Comparison of ENCODE assay signal across 1 cellular context in the genomic region with DNA sequence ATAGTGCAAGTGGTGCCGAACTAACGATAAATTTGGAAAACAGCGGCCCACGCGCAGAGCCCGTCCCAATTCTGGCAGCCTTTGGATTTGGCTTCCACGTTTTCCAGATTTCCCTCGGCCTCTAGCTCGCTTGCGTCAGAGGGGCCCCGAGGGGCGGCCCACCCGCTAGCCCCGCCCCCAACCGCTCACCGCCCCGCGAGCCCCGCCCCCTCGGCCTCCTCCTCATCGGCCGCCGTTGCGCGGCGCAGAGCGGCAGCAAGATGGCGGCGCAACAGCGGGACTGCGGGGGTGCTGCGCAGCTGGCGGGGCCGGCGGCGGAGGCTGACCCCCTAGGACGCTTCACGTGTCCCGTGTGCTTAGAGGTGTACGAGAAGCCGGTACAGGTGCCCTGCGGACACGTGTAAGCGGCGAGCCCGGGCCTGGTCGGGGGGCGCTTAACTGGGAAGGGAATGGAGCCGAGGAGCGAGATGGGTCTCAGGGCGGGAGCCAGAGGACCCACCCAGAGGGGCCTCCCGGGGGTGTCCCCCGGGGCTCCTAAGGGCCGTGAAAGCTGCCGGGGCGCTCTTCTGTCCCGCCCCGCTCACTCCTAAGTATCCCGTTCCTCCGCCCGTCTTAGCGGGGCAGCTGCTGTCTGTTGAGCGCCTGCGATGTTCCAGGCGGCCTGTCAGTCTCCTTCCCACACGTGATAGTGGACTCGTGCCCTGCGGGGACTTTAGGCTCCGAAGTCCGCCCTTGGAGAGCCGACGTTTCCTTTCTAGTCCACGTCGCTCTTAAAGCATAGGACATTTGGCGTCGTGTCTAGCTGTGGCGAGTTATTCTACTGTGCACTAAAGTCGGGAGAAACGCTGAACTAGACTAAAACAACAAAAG.
TF ChIP-seq lines count a peak whose summit lies in the region.

Gene RNF114, plus strand, starts transcription at position 245 of the 870 bp plus-strand sequence. Its CDS starts 16 bp downstream, at position 261.

TF ChIP-seq in HepG2, 621 proteins besides CTCF, POLR2A, EP300 and RAD21 (continued from another document and continues in another):
- TF ChIP-seq KLF13 (CRISPR knock-in tag; IDR thresholded peaks at IDR 0.05): peak; percentile 43; the same call in 1 of the 2 replicates
- TF ChIP-seq ARNT (IDR thresholded peaks at IDR 0.05): no peak
- peak; percentile 61; the same call in 1 of the 2 replicates for TF ChIP-seq SOX5 (CRISPR knock-in tag; IDR thresholded peaks at IDR 0.05; ENCODE audit: borderline replicate concordance)
- TF ChIP-seq FOXO4 (CRISPR knock-in tag; conservative IDR thresholded peaks at IDR 0.05): no peak
- TF ChIP-seq MLXIP (CRISPR knock-in tag; IDR thresholded peaks at IDR 0.05; ENCODE audit: borderline replicate concordance): no peak
- TF ChIP-seq GMEB2 (CRISPR knock-in tag; IDR thresholded peaks at IDR 0.05; ENCODE audit: low read depth): peak; percentile 66
- TF ChIP-seq DZIP1 (CRISPR knock-in tag; IDR thresholded peaks at IDR 0.05): peak; percentile 87
- peak; percentile 35 for TF ChIP-seq BHLHE40 (IDR thresholded peaks at IDR 0.05; ENCODE audit: low read length)
- peak; percentile 93 for TF ChIP-seq ZSCAN21 (CRISPR knock-in tag; IDR thresholded peaks at IDR 0.05; ENCODE audit: borderline replicate concordance)
- peak; percentile 84 to 90; a peak in 3 of 4 replicates for TF ChIP-seq HMGXB4 (CRISPR knock-in tag; IDR thresholded peaks at IDR 0.05; ENCODE audit: borderline replicate concordance in 1 of 2, low read depth in 1 of 2)
- peak; percentile 68 for TF ChIP-seq FOXO1 (CRISPR knock-in tag; IDR thresholded peaks at IDR 0.05)
- TF ChIP-seq CSRNP1 (CRISPR knock-in tag; IDR thresholded peaks at IDR 0.05): peak; percentile 61; the same call in 1 of the 2 replicates
- TF ChIP-seq SATB2 (CRISPR knock-in tag; IDR thresholded peaks at IDR 0.05): no peak; the same call in 1 of the 2 replicates
- TF ChIP-seq ZNF619 (CRISPR knock-in tag; IDR thresholded peaks at IDR 0.05): peak; percentile 79; the same call in 1 of the 2 replicates
- TF ChIP-seq, protein P1, sequence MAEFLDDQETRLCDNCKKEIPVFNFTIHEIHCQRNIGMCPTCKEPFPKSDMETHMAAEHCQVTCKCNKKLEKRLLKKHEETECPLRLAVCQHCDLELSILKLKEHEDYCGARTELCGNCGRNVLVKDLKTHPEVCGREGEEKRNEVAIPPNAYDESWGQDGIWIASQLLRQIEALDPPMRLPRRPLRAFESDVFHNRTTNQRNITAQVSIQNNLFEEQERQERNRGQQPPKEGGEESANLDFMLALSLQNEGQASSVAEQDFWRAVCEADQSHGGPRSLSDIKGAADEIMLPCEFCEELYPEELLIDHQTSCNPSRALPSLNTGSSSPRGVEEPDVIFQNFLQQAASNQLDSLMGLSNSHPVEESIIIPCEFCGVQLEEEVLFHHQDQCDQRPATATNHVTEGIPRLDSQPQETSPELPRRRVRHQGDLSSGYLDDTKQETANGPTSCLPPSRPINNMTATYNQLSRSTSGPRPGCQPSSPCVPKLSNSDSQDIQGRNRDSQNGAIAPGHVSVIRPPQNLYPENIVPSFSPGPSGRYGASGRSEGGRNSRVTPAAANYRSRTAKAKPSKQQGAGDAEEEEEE (CRISPR knock-in tag; IDR thresholded peaks at IDR 0.05; ENCODE audit: borderline replicate concordance): no peak
- TF ChIP-seq, protein P2, sequence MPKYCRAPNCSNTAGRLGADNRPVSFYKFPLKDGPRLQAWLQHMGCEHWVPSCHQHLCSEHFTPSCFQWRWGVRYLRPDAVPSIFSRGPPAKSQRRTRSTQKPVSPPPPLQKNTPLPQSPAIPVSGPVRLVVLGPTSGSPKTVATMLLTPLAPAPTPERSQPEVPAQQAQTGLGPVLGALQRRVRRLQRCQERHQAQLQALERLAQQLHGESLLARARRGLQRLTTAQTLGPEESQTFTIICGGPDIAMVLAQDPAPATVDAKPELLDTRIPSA (CRISPR knock-in tag; IDR thresholded peaks at IDR 0.05; ENCODE audit: borderline replicate concordance): no peak
- TF ChIP-seq ZNF776 (CRISPR knock-in tag; IDR thresholded peaks at IDR 0.05): peak; percentile 94
- peak; percentile 88; the same call in 1 of the 2 replicates for TF ChIP-seq SALL1 (CRISPR knock-in tag; IDR thresholded peaks at IDR 0.05)
- TF ChIP-seq SIX4 (CRISPR knock-in tag; IDR thresholded peaks at IDR 0.05): peak; percentile 48; the same call in 1 of the 2 replicates
- TF ChIP-seq STAT6 (CRISPR knock-in tag; IDR thresholded peaks at IDR 0.05; ENCODE audit: borderline replicate concordance): no peak; the same call in 1 of the 2 replicates
- TF ChIP-seq, protein P3, sequence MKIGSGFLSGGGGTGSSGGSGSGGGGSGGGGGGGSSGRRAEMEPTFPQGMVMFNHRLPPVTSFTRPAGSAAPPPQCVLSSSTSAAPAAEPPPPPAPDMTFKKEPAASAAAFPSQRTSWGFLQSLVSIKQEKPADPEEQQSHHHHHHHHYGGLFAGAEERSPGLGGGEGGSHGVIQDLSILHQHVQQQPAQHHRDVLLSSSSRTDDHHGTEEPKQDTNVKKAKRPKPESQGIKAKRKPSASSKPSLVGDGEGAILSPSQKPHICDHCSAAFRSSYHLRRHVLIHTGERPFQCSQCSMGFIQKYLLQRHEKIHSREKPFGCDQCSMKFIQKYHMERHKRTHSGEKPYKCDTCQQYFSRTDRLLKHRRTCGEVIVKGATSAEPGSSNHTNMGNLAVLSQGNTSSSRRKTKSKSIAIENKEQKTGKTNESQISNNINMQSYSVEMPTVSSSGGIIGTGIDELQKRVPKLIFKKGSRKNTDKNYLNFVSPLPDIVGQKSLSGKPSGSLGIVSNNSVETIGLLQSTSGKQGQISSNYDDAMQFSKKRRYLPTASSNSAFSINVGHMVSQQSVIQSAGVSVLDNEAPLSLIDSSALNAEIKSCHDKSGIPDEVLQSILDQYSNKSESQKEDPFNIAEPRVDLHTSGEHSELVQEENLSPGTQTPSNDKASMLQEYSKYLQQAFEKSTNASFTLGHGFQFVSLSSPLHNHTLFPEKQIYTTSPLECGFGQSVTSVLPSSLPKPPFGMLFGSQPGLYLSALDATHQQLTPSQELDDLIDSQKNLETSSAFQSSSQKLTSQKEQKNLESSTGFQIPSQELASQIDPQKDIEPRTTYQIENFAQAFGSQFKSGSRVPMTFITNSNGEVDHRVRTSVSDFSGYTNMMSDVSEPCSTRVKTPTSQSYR (CRISPR knock-in tag; IDR thresholded peaks at IDR 0.05; ENCODE audit: borderline replicate concordance): peak; percentile 56
- TF ChIP-seq HNRNPH1 (optimal IDR thresholded peaks at IDR 0.05; ENCODE audit: low read depth, low read length): no peak
- TF ChIP-seq KAT8 (CRISPR knock-in tag; IDR thresholded peaks at IDR 0.05): peak; percentile 92
- peak; percentile 76 for TF ChIP-seq GFI1 (CRISPR knock-in tag; IDR thresholded peaks at IDR 0.05; ENCODE audit: borderline replicate concordance)
- 0 out of 2 replicates have a peak, but pooled peaks have one; percentile 8 for TF ChIP-seq NFE2 (CRISPR knock-in tag; IDR thresholded peaks at IDR 0.05)
